2 cellular contexts compared by ENCODE assay signal in the genomic region with DNA sequence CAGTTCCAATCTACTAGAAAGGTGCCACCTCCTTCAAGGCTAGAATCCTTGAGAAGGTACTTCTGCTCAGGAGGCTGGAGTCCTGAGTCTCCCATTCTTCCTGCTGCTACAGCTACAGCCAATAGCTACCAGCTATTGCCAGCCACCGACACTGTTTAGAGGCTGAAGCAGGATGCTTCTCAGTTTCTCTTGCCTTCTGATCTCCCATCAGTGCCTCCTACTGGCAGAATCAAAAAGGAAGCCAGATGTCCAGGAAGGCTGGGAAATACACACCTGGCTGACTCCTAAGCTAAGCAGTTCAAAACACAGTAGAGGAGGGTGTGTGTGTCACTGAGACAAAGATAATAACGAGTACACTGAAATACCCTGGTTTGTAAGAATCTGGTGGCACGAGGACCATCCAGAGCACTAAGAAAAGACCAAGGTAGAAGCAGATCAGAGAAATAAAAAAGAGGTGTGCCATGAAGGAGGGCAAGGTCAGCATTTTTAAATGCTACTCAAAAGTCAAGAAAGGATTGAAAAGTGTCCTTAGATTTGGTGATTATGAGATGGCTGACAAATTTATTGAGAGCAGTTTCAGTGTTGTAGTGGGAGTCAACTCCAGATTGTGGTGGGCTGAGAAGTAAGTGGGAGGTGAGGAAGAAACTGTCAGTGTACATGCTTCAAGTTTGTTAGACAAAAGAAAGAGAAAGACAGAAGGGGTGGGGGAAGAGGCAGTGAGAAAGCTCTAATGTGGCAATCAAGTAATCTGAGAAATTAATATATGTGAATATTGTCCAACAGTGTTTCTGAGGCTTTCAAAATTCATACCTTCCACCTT.
TF ChIP-seq lines count a peak whose summit lies in the region.

No MANE protein-coding gene starts in this region.

TF ChIP-seq in A549, 52 proteins besides CTCF, POLR2A, EP300 and RAD21 (continued from another document):
- no peak for TF ChIP-seq HMGXB4 (CRISPR knock-in tag; IDR thresholded peaks at IDR 0.05; ENCODE audit: borderline replicate concordance)
- TF ChIP-seq, protein P1, sequence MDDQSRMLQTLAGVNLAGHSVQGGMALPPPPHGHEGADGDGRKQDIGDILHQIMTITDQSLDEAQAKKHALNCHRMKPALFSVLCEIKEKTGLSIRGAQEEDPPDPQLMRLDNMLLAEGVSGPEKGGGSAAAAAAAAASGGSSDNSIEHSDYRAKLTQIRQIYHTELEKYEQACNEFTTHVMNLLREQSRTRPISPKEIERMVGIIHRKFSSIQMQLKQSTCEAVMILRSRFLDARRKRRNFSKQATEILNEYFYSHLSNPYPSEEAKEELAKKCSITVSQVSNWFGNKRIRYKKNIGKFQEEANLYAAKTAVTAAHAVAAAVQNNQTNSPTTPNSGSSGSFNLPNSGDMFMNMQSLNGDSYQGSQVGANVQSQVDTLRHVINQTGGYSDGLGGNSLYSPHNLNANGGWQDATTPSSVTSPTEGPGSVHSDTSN (IDR thresholded peaks at IDR 0.05) = no peak
- TF ChIP-seq ESRRA (IDR thresholded peaks at IDR 0.05; ENCODE audit: borderline replicate concordance, low read length) = no peak
- TF ChIP-seq HDAC2 (IDR thresholded peaks at IDR 0.05) = no peak
- TF ChIP-seq FOSL2 (IDR thresholded peaks at IDR 0.05) = no peak
- no peak for TF ChIP-seq FOSL2 (CRISPR knock-in tag; IDR thresholded peaks at IDR 0.05)

TF ChIP-seq in SK-N-SH treated with all-trans-retinoic acid at 6 μM for 48 hours, 23 proteins besides CTCF, POLR2A, EP300 and RAD21:
- TF ChIP-seq, protein P2, sequence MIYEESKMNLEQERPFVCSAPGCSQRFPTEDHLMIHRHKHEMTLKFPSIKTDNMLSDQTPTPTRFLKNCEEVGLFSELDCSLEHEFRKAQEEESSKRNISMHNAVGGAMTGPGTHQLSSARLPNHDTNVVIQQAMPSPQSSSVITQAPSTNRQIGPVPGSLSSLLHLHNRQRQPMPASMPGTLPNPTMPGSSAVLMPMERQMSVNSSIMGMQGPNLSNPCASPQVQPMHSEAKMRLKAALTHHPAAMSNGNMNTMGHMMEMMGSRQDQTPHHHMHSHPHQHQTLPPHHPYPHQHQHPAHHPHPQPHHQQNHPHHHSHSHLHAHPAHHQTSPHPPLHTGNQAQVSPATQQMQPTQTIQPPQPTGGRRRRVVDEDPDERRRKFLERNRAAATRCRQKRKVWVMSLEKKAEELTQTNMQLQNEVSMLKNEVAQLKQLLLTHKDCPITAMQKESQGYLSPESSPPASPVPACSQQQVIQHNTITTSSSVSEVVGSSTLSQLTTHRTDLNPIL (CRISPR knock-in tag; IDR thresholded peaks at IDR 0.05; ENCODE audit: low read depth) = no peak
- TF ChIP-seq ESRRG (CRISPR knock-in tag; IDR thresholded peaks at IDR 0.05) = no peak
- TF ChIP-seq TSHZ2 (CRISPR knock-in tag; IDR thresholded peaks at IDR 0.05) = no peak
- TF ChIP-seq ZNF8 (CRISPR knock-in tag; IDR thresholded peaks at IDR 0.05) = no peak
- TF ChIP-seq TCF4 (CRISPR knock-in tag; IDR thresholded peaks at IDR 0.05; ENCODE audit: borderline replicate concordance) = no peak
- TF ChIP-seq CSDC2 (CRISPR knock-in tag; IDR thresholded peaks at IDR 0.05) = no peak
- TF ChIP-seq RARB (CRISPR knock-in tag; IDR thresholded peaks at IDR 0.05) = no peak
- no peak for TF ChIP-seq SNAI2 (CRISPR knock-in tag; IDR thresholded peaks at IDR 0.05)
- TF ChIP-seq BACH2 (CRISPR knock-in tag; IDR thresholded peaks at IDR 0.05; ENCODE audit: borderline replicate concordance) = no peak
- TF ChIP-seq CSRNP3 (CRISPR knock-in tag; IDR thresholded peaks at IDR 0.05) = no peak
- TF ChIP-seq ZC3H10 (CRISPR knock-in tag; IDR thresholded peaks at IDR 0.05) = no peak
- no peak for TF ChIP-seq TOX (CRISPR knock-in tag; IDR thresholded peaks at IDR 0.05; ENCODE audit: borderline replicate concordance)
- no peak for TF ChIP-seq ZNF565 (CRISPR knock-in tag; conservative IDR thresholded peaks at IDR 0.05; ENCODE audit: low read depth)
- TF ChIP-seq ZNF70 (CRISPR knock-in tag; IDR thresholded peaks at IDR 0.05) = no peak
- TF ChIP-seq OSR1 (CRISPR knock-in tag; IDR thresholded peaks at IDR 0.05) = no peak
- TF ChIP-seq, protein P3, sequence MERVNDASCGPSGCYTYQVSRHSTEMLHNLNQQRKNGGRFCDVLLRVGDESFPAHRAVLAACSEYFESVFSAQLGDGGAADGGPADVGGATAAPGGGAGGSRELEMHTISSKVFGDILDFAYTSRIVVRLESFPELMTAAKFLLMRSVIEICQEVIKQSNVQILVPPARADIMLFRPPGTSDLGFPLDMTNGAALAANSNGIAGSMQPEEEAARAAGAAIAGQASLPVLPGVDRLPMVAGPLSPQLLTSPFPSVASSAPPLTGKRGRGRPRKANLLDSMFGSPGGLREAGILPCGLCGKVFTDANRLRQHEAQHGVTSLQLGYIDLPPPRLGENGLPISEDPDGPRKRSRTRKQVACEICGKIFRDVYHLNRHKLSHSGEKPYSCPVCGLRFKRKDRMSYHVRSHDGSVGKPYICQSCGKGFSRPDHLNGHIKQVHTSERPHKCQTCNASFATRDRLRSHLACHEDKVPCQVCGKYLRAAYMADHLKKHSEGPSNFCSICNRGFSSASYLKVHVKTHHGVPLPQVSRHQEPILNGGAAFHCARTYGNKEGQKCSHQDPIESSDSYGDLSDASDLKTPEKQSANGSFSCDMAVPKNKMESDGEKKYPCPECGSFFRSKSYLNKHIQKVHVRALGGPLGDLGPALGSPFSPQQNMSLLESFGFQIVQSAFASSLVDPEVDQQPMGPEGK (CRISPR knock-in tag; IDR thresholded peaks at IDR 0.05; ENCODE audit: borderline replicate concordance) = no peak
- TF ChIP-seq PPARA (CRISPR knock-in tag; IDR thresholded peaks at IDR 0.05; ENCODE audit: borderline replicate concordance) = no peak
- no peak for TF ChIP-seq ZFP30 (CRISPR knock-in tag; IDR thresholded peaks at IDR 0.05)
